Comparison of ENCODE assay signal across 8 cellular contexts in genomic region chr20:13317439-13317838, GRCh38.
"Had no signal": no experiment of that assay in that cellular context is flagged by ENCODE, and none has a peak within 500 bp of the region (broad histone marks: within the 10 kb centered on the region; RNA-seq: fewer than 3 reads in every experiment).

No MANE protein-coding gene starts in this region.

- ATAC-seq: GM12878 had no signal

- DNase-seq: GDM1, GF-D8 had no signal

- FAIRE-seq: G401.6, GM12878, GM12891, GM12892, GM18507, GM19239 had no signal

- H3K4me3 ChIP-seq: GM12878 had no signal
